In the genomic region with DNA sequence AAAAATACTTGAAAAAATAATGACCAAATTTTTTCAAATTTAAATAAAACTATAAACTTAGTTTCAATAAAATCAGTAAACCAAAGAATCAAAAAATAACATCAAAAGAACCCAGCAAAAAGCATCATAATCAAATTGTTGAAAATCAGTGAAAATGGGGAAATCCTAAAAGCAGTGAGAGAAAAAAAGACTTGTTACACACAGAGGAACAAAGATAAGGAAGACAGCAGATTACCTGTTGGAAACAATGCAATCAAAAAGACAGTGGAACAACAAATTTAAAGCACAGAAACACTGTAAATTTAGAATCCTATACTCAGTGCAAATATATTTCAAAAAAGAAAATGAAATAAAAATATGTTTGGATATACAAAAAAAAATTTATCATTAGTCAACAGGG, we compare ENCODE assay signal across 21 cellular contexts.
"Had no signal": no experiment of that assay in that cellular context is flagged by ENCODE, and none has a peak within 500 bp of the region (broad histone marks: within the 10 kb centered on the region; RNA-seq: fewer than 3 reads in every experiment).

No MANE protein-coding gene starts in this region.

- FAIRE-seq: urothelium cell line had no signal

- DNase-seq: activated CD4-positive, alpha-beta T cell treated with anti-CD3 and anti-CD28 coated beads for 36 hours; activated CD4-positive, alpha-beta T cell treated with anti-CD3 and anti-CD28 coated beads, Interleukin-2, amount 50 U/mL, for 48 hours; activated gamma-delta T cell; effector CD8-positive, alpha-beta T cell; heart right ventricle; immature natural killer cell; mucosa of descending colon; naive B cell; right cardiac atrium; stimulated activated CD4-positive, alpha-beta T cell treated with anti-CD3 and anti-CD28 coated beads, Interleukin-15, amount 100 ng/mL, for 24 hours; stimulated activated CD4-positive, alpha-beta T cell treated with anti-CD3 and anti-CD28 coated beads, Interleukin-2, amount 100 ng/mL, for 48 hours had no signal

- H3K27ac Mint-ChIP-seq: activated CD4-positive, alpha-beta T cell treated with anti-CD3 and anti-CD28 coated beads for 36 hours; activated naive CD8-positive, alpha-beta T cell; dendritic cell treated with granulocyte-macrophage colony-stimulating factor and Interleukin-4, amounts not matched to agents 40 ng/mL and 50 ng/mL, for 4 days; immature natural killer cell; memory B cell; naive B cell; stimulated activated naive CD8-positive, alpha-beta T cell treated with anti-CD3 and anti-CD28 coated beads, Interleukin-15, Interleukin-2, amounts not matched to agents 100 ng/mL and 50 ng/mL, for 24 hours had no signal

- H3K36me3 Mint-ChIP-seq: naive B cell had no signal

- H3K27ac ChIP-seq: heart right ventricle, prostate gland, skin epidermis, tibial nerve had no signal

- H3K4me3 ChIP-seq: heart right ventricle, mucosa of descending colon, prostate gland, skin epidermis, tibial nerve had no signal

- H3K36me3 ChIP-seq: heart right ventricle, prostate gland, tibial nerve had no signal

- H3K4me3 Mint-ChIP-seq: activated CD4-positive, alpha-beta T cell treated with anti-CD3 and anti-CD28 coated beads for 36 hours; activated naive CD8-positive, alpha-beta T cell; dendritic cell treated with granulocyte-macrophage colony-stimulating factor and Interleukin-4, amounts not matched to agents 40 ng/mL and 50 ng/mL, for 4 days; immature natural killer cell; memory B cell; neural crest cell; stimulated activated naive CD8-positive, alpha-beta T cell treated with anti-CD3 and anti-CD28 coated beads, Interleukin-15, Interleukin-2, amounts not matched to agents 100 ng/mL and 50 ng/mL, for 24 hours had no signal

- H3K27me3 Mint-ChIP-seq: activated CD4-positive, alpha-beta T cell treated with anti-CD3 and anti-CD28 coated beads for 36 hours; activated naive CD8-positive, alpha-beta T cell; dendritic cell treated with granulocyte-macrophage colony-stimulating factor and Interleukin-4, amounts not matched to agents 40 ng/mL and 50 ng/mL, for 4 days; memory B cell; stimulated activated naive CD8-positive, alpha-beta T cell treated with anti-CD3 and anti-CD28 coated beads, Interleukin-15, Interleukin-2, amounts not matched to agents 100 ng/mL and 50 ng/mL, for 24 hours had no signal

- H3K4me1 Mint-ChIP-seq: activated CD4-positive, alpha-beta T cell treated with anti-CD3 and anti-CD28 coated beads for 36 hours; memory B cell; naive B cell; neural crest cell had no signal

- H3K27me3 ChIP-seq: heart right ventricle, tibial nerve had no signal

- ATAC-seq: activated CD4-positive, alpha-beta T cell treated with anti-CD3 and anti-CD28 coated beads for 36 hours; esophagus mucosa; heart right ventricle; mucosa of descending colon; right cardiac atrium had no signal

- H3K4me1 ChIP-seq: prostate gland, tibial nerve had no signal
